26 cellular contexts compared by ENCODE assay signal in genomic region chr11:13074714-13075464, GRCh38.
"Had no signal": no experiment of that assay in that cellular context is flagged by ENCODE, and none has a peak within 500 bp of the region (broad histone marks: within the 10 kb centered on the region; RNA-seq: fewer than 3 reads in every experiment).

No MANE protein-coding gene starts in this region.

- H3K9me3 ChIP-seq: gastrocnemius medialis, prostate gland, right atrium auricular region, testis, tibial artery, upper lobe of left lung, uterus had no signal

- H3K27ac ChIP-seq: coronary artery, gastrocnemius medialis, prostate gland, right atrium auricular region, testis, tibial artery, upper lobe of left lung, uterus had no signal

- H3K27ac Mint-ChIP-seq: naive thymus-derived CD4-positive, alpha-beta T cell; nephron had no signal

- H3K4me3 ChIP-seq: coronary artery, gastrocnemius medialis, prostate gland, right atrium auricular region, smooth muscle cell, testis, tibial artery, upper lobe of left lung, uterus had no signal

- H3K4me1 Mint-ChIP-seq: naive thymus-derived CD4-positive, alpha-beta T cell; nephron had no signal

- H3K4me1 ChIP-seq: gastrocnemius medialis, prostate gland, right atrium auricular region, testis, tibial artery, upper lobe of left lung, uterus had no signal

- H3K4me2 ChIP-seq: smooth muscle cell had no signal

- ATAC-seq: gastrocnemius medialis; naive thymus-derived CD4-positive, alpha-beta T cell; sciatic nerve had no signal

- H3K4me3 Mint-ChIP-seq: naive thymus-derived CD4-positive, alpha-beta T cell; nephron had no signal

- H3K9me3 Mint-ChIP-seq: nephron had no signal

- FAIRE-seq: endothelial cell of umbilical vein, keratinocyte had no signal

- H3K36me3 Mint-ChIP-seq: naive thymus-derived CD4-positive, alpha-beta T cell had no signal

- H3K27me3 ChIP-seq: gastrocnemius medialis, right atrium auricular region, testis, upper lobe of left lung, uterus had no signal

- DNase-seq: dermis blood vessel endothelial cell; effector memory CD4-positive, alpha-beta T cell; gastrocnemius medialis; head of caudate nucleus; mesenchymal stem cell; midbrain; naive thymus-derived CD4-positive, alpha-beta T cell; nucleus accumbens; stimulated activated CD4-positive, alpha-beta T cell treated with anti-CD3 and anti-CD28 coated beads, Interleukin-12 subunit alpha, Interleukin-12 subunit beta, amount 100 ng/mL, for 4 hours; stimulated activated CD4-positive, alpha-beta T cell treated with anti-CD3 and anti-CD28 coated beads, Interleukin-1b, Interleukin-23, amount 100 ng/mL, for 48 hours; stimulated activated CD4-positive, alpha-beta T cell treated with anti-CD3 and anti-CD28 coated beads, Interleukin-4, amount 100 ng/mL, for 1 hour; stimulated activated CD8-positive, alpha-beta memory T cell treated with anti-CD3 and anti-CD28 coated beads, Interleukin-4, amount 100 ng/mL, for 48 hours; stimulated activated naive CD4-positive, alpha-beta T cell treated with Interleukin-2 at 50 U/mL for 16 hours; substantia nigra; testis; tibial artery; upper lobe of left lung; uterus had no signal

- H3K36me3 ChIP-seq: gastrocnemius medialis, prostate gland, right atrium auricular region, tibial artery, upper lobe of left lung, uterus had no signal
